ENCODE assay signal across 12 cellular contexts in genomic region chr22:39214006-39214382, GRCh38. TPM values are rescaled to one million over a fixed set of nuclear protein-coding genes. Genes with fewer than 3 reads are reported as not detected.
A peak's percentile ranks its signal among the peaks of the same experiment; 100 is the strongest.
DNase-seq lines count a peak whose midpoint lies in the region; ATAC-seq and TF ChIP-seq lines count a peak whose summit lies in the region.
"Had no signal": no experiment of that assay in that cellular context is flagged by ENCODE, and none has a peak within 500 bp of the region (broad histone marks: within the 10 kb centered on the region; RNA-seq: fewer than 3 reads in every experiment).

No MANE protein-coding gene starts in this region.

- BruUV-seq in PC-3 (replicated peaks; lab: Mats Ljungman, UMichigan), result TSS peak; percentile 93

- H3K4me3 ChIP-seq in PC-3 (ENCODE audit: low read length) (peak overlapping the region; percentile 56), osteoblast (ENCODE audit: insufficient read depth, low read length) (no peak overlapping the region), gastroesophageal sphincter (no peak overlapping the region)

- TF ChIP-seq CTCF in PC-3 (conservative IDR thresholded peaks at IDR 0.05; ENCODE audit: low read depth, low read length) (no peak), osteoblast (IDR thresholded peaks at IDR 0.05; ENCODE audit: extremely low read depth, low read depth, low read length) (no peak), gastroesophageal sphincter (IDR thresholded peaks at IDR 0.05) (no peak)

- H2AFZ ChIP-seq in PC-3 (ENCODE audit: low read length), result no peak overlapping the region
- H2AFZ ChIP-seq in osteoblast (ENCODE audit: low read length), result no peak overlapping the region

- H3K79me2 ChIP-seq in PC-3 (ENCODE audit: low read length), result no peaks in the 10 kb centered on the region
- H3K79me2 ChIP-seq in osteoblast (ENCODE audit: insufficient read depth, low read length), result no peaks in the 10 kb centered on the region

- peaks cover 36% of the 10 kb centered on the region for H3K4me1 ChIP-seq in PC-3 (ENCODE audit: insufficient read depth, low read length)
- H3K4me1 ChIP-seq in osteoblast (ENCODE audit: insufficient read depth, low read length), result peaks cover 5% of the 10 kb centered on the region
- no peaks in the 10 kb centered on the region for H3K4me1 ChIP-seq in gastroesophageal sphincter

- peak; percentile 19 for DNase-seq in Caki2 (ENCODE audit: low read depth)
- DNase-seq in PC-3, result peak; percentile 13
- peak; percentile 14 for DNase-seq in osteoblast (ENCODE audit: insufficient read length, low spot score, missing footprints)
- no peak for DNase-seq in AML-193 (lab: John Stamatoyannopoulos, UW)
- no peak for DNase-seq in activated CD8-positive, alpha-beta memory T cell treated with anti-CD3 and anti-CD28 coated beads, Interleukin-2, amount 50 U/mL, for 4 hours
- DNase-seq: activated CD4-positive, alpha-beta T cell treated with anti-CD3 and anti-CD28 coated beads, Interleukin-2, amount 50 U/mL, for 48 hours; activated naive CD8-positive, alpha-beta T cell treated with anti-CD3 and anti-CD28 coated beads, Interleukin-2, amount 50 U/mL, for 24 hours; NCI-H2081 treated with DMSO at 0.1 percent for 48 hours; retina had no signal

- H3F3A ChIP-seq in PC-3 (ENCODE audit: low read length, unreplicated experiment), result peaks cover 8% of the 10 kb centered on the region

- H4K20me1 ChIP-seq in PC-3 (ENCODE audit: low read length) (no peaks in the 10 kb centered on the region), osteoblast (ENCODE audit: insufficient read depth, low read length) (no peaks in the 10 kb centered on the region)

- ATAC-seq in PC-3, result peak; percentile 9
- ATAC-seq in esophagus mucosa, result peak; percentile 7
- no peak for ATAC-seq in HG02759 (IDR thresholded peaks at IDR 0.05; ENCODE audit: unreplicated experiment)
- ATAC-seq in gastroesophageal sphincter, result no peak
- ATAC-seq: activated naive CD8-positive, alpha-beta T cell treated with anti-CD3 and anti-CD28 coated beads, Interleukin-2, amount 50 U/mL, for 24 hours had no signal

- H3K27ac ChIP-seq in PC-3 (ENCODE audit: low read length), result peak overlapping the region; percentile 51
- H3K27ac ChIP-seq in osteoblast (ENCODE audit: low read depth, low read length), result no peak overlapping the region
- no peak overlapping the region for H3K27ac ChIP-seq in gastroesophageal sphincter

- H3K9ac ChIP-seq in PC-3 (ENCODE audit: low read length), result no peak overlapping the region

- no peaks in the 10 kb centered on the region for H3K9me2 ChIP-seq in PC-3 (replicated peaks; ENCODE audit: low read length)

- POLR2A ChIA-PET in PC-3 (lab: Charles Lee; ENCODE audit: unreplicated experiment), result no interaction called here

- CTCF ChIA-PET in PC-3 (lab: Charles Lee), result interaction anchor here (1.6 kb wide), 1 partner anchor 97 kb away, joined by 4 read pairs; no protein-coding TSS in a partner anchor

- WGBS in gastroesophageal sphincter (ENCODE audit: low coverage in 1 of 2), 2 donors, result 61% methylated on average over 8 of the region's 9 CpGs; no CpG with 5 or more reads in 1 of the 2 donors

- intact Hi-C loops in PC-3 (cut with micrococcal nuclease), result loop anchor here (2.0 kb wide), 1 partner anchor 39 kb away; no protein-coding TSS in a partner anchor

- H3K27me3 ChIP-seq in PC-3 (ENCODE audit: low read length) (no peaks in the 10 kb centered on the region), osteoblast (ENCODE audit: insufficient read depth, low read length) (peaks cover 10% of the 10 kb centered on the region), gastroesophageal sphincter (peaks cover 48% of the 10 kb centered on the region)

- no peak for TF ChIP-seq EP300 in gastroesophageal sphincter (IDR thresholded peaks at IDR 0.05)

- TF ChIP-seq POLR2A in gastroesophageal sphincter (IDR thresholded peaks at IDR 0.05), result no peak

- in situ Hi-C loops in Caki2 (cut with HindIII; ENCODE audit: low pct_unique_long_range_greater_than_20kb, low sequenced_read_pairs), result no loop called here

- H3K9me3 ChIP-seq in PC-3 (ENCODE audit: low read length) (no peaks in the 10 kb centered on the region), osteoblast (ENCODE audit: low read depth, low read length) (no peaks in the 10 kb centered on the region), gastroesophageal sphincter (no peaks in the 10 kb centered on the region)

- H3K4me2 ChIP-seq in PC-3 (ENCODE audit: low read length) (peak overlapping the region; percentile 75), osteoblast (ENCODE audit: insufficient read depth, low read length) (no peak overlapping the region)

- H3K36me3 ChIP-seq in PC-3 (ENCODE audit: low read depth, low read length), result no peaks in the 10 kb centered on the region
- no peaks in the 10 kb centered on the region for H3K36me3 ChIP-seq in osteoblast (ENCODE audit: insufficient read depth, low read length)
- H3K36me3 ChIP-seq in gastroesophageal sphincter, result peaks cover 0 to 7% of the 10 kb centered on the region in 2 donors

RNA-seq across cellular contexts. Expression of gene PDGFB, which starts 30.8 kb away (rescaled TPM):
- 20.9 and 37.3 TPM in 2 replicates for total RNA-seq in Caki2 (2014; rRNA removed; shearing (Covaris generic); ENCODE audit: low replicate concordance)
- total RNA-seq in PC-3 (2014; rRNA removed) (29.7 and 33.1 TPM in 2 replicates), esophagus mucosa (0.96 TPM), osteoblast (under 0.01 TPM in 1 of 2 replicates, not detected in the other), gastroesophageal sphincter (10 to 100 TPM in 3 of 4 donors, 1 to 10 TPM in 1; 7.1 to 27.9 (median 15.1) TPM)

Comparison
In these comparisons a context has a peak if more than half of its experiments do, and no peak if none do; other contexts are left out.
1. DNase-seq: peak in Caki2 (single experiment), PC-3 (single experiment) and osteoblast (single experiment); none in AML-193 (0 of 2) and activated CD8-positive, alpha-beta memory T cell treated with anti-CD3 and anti-CD28 coated beads, Interleukin-2, amount 50 U/mL, for 4 hours (single experiment).
2. ATAC-seq: peak in PC-3 (single experiment) and esophagus mucosa (single experiment); none in HG02759 (single experiment) and gastroesophageal sphincter (single experiment).